Comparison of ENCODE assay signal across 21 cellular contexts in the genomic region with DNA sequence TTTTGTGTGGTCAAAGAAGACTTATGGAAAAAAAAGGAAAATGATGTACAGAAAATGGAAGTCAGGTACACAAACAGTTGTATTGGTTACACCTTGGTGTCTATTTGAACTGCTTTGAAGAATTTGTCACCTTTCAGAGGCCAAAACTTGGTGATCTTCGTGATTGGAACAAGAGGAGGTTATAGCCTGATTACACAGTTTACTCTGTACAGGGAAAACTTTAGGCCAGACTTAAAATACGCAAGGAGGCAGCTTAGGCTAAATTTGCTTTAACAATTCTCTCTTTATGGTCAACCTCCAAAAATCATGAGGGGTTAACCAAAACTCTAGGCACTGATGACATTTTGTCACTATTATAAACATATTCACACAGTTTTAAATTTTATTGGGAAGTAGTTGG.
DNase-seq lines count a peak whose midpoint lies in the region; ATAC-seq, FAIRE-seq and TF ChIP-seq lines count a peak whose summit lies in the region.
"Had no signal": no experiment of that assay in that cellular context is flagged by ENCODE, and none has a peak within 500 bp of the region (broad histone marks: within the 10 kb centered on the region; RNA-seq: fewer than 3 reads in every experiment).

No MANE protein-coding gene starts in this region.

- H3K4me1 Mint-ChIP-seq in nephron (no peaks in the 10 kb centered on the region), MCF 10A (ENCODE audit: insufficient read depth, unreplicated experiment) (peaks cover 19% of the 10 kb centered on the region)
- H3K4me1 Mint-ChIP-seq: CD4-positive, alpha-beta memory T cell; GM23338 had no signal

- TF ChIP-seq EP300 in HepG2 (IDR thresholded peaks at IDR 0.05; ENCODE audit: low read depth in 2 of 2, low read length in 2 of 2), result no peak
- TF ChIP-seq EP300 in HepG2 (CRISPR knock-in tag; IDR thresholded peaks at IDR 0.05; ENCODE audit: borderline replicate concordance), result no peak

- H3K27me3 ChIP-seq in body of pancreas (no peaks in the 10 kb centered on the region), HepG2 (ENCODE audit: control insufficient read depth in 1 of 2, insufficient read depth in 2 of 2, low read length in 2 of 2) (no peaks in the 10 kb centered on the region)
- H3K27me3 ChIP-seq: BE2C; BLaER1 treated with 17β-estradiol and CSF1 and Interleukin-3, amounts not matched to agents 10 nM and 100 nM had no signal

- in situ Hi-C loops in HepG2 (cut with HindIII; ENCODE audit: extremely low pct_ligation_motif_present, low pct_unique_long_range_greater_than_20kb), result no loop called here

- POLR2A ChIA-PET in HepG2 (lab: Yijun Ruan, JAX), result no interaction called here
- POLR2A ChIA-PET in MCF 10A (lab: Yijun Ruan, JAX), result interaction anchor here (0.6 kb wide), 1 partner anchor 295 kb away, joined by 3 read pairs; no protein-coding TSS in a partner anchor

- TF ChIP-seq POLR2A in body of pancreas (IDR thresholded peaks at IDR 0.05), result no peak
- TF ChIP-seq POLR2A in HepG2 (IDR thresholded peaks at IDR 0.05; ENCODE audit: insufficient read depth in 1 of 2, low read depth in 2 of 2, low read length in 2 of 2), result no peak

- H3K9me3 ChIP-seq in body of pancreas (no peaks in the 10 kb centered on the region), HepG2 (ENCODE audit: low read length) (peaks cover 19% of the 10 kb centered on the region; the same call in 1 of the 2 replicates)
- H3K9me3 ChIP-seq: BE2C; BLaER1 treated with 17β-estradiol and CSF1 and Interleukin-3, amounts not matched to agents 10 nM and 100 nM had no signal

- H3K36me3 Mint-ChIP-seq in nephron (ENCODE audit: low read depth), result no peaks in the 10 kb centered on the region
- H3K36me3 Mint-ChIP-seq in MCF 10A (ENCODE audit: insufficient read depth, unreplicated experiment), result no peaks in the 10 kb centered on the region
- H3K36me3 Mint-ChIP-seq: CD4-positive, alpha-beta memory T cell had no signal

- H3K9ac ChIP-seq in HepG2 (ENCODE audit: insufficient read depth, low read depth, low read length), result no peak overlapping the region
- H3K9ac ChIP-seq: BLaER1 treated with 17β-estradiol and CSF1 and Interleukin-3, amounts not matched to agents 10 nM and 100 nM had no signal

- ATAC-seq in body of pancreas, result peak; percentile 47
- no peak for ATAC-seq in HepG2
- ATAC-seq: GM23338, HCT116 had no signal

- H3K4me3 Mint-ChIP-seq in nephron (no peak overlapping the region), MCF 10A (ENCODE audit: unreplicated experiment) (no peak overlapping the region)
- H3K4me3 Mint-ChIP-seq: CD4-positive, alpha-beta memory T cell; GM23338; H9 had no signal

- H3K9me3 Mint-ChIP-seq in nephron, result no peaks in the 10 kb centered on the region
- peaks cover 7% of the 10 kb centered on the region for H3K9me3 Mint-ChIP-seq in MCF 10A (ENCODE audit: unreplicated experiment)
- H3K9me3 Mint-ChIP-seq: GM23338, H9 had no signal

- DNase-seq in body of pancreas, result no peak
- DNase-seq in HepG2 (ENCODE audit: low spot score), result no peak
- no peak for DNase-seq in NCI-H1105 treated with DMSO at 0.1 percent for 48 hours (lab: John Stamatoyannopoulos, UW)
- no peak for DNase-seq in NCI-H187 (lab: John Stamatoyannopoulos, UW)
- no peak for DNase-seq in MCF 10A (ENCODE audit: unreplicated experiment)
- no peak for DNase-seq in stimulated activated CD4-positive, alpha-beta T cell treated with anti-CD3 and anti-CD28 coated beads, Interleukin-4, amount 100 ng/mL, for 1 hour
- DNase-seq: AML-193; BE2C; Calu3; CD4-positive, alpha-beta memory T cell; COR-L47; DMS79 treated with DMSO at 0.1 percent for 48 hours; GF-D8; H9 had no signal

- intact Hi-C loops in body of pancreas (cut with DNase I) (no loop called here), HepG2 (cut with micrococcal nuclease; ENCODE audit: unreplicated experiment) (no loop called here), MCF 10A (cut with micrococcal nuclease) (no loop called here)

- H3K27ac ChIP-seq in body of pancreas (peak overlapping the region in 3 of 4 donors; percentile 45 to 74 (median 54)), HepG2 (ENCODE audit: extremely low read length, insufficient read depth, low read length) (no peak overlapping the region)
- H3K27ac ChIP-seq: BLaER1 treated with 17β-estradiol and CSF1 and Interleukin-3, amounts not matched to agents 10 nM and 100 nM had no signal

- no peaks in the 10 kb centered on the region for H3K36me3 ChIP-seq in body of pancreas (replicated peaks in 1 of 2; ENCODE audit: insufficient read depth in 1 of 2, low read depth in 2 of 2)
- no peaks in the 10 kb centered on the region for H3K36me3 ChIP-seq in HepG2 (replicated peaks in 1 of 2; ENCODE audit: control insufficient read depth in 1 of 2, insufficient read depth in 2 of 2, low read length in 2 of 2)
- H3K36me3 ChIP-seq: BE2C; BLaER1 treated with 17β-estradiol and CSF1 and Interleukin-3, amounts not matched to agents 10 nM and 100 nM had no signal

- H3K4me3 ChIP-seq in body of pancreas, result no peak overlapping the region
- no peak overlapping the region for H3K4me3 ChIP-seq in HepG2 (replicated peaks in 1 of 3; ENCODE audit: insufficient read depth in 1 of 3, low read depth in 2 of 3, low read length in 3 of 3)
- H3K4me3 ChIP-seq: BLaER1 treated with 17β-estradiol and CSF1 and Interleukin-3, amounts not matched to agents 10 nM and 100 nM; GM23338 had no signal

- H4K20me1 ChIP-seq in HepG2 (ENCODE audit: insufficient read depth, low read length), result no peaks in the 10 kb centered on the region
- H4K20me1 ChIP-seq: BLaER1 treated with 17β-estradiol and CSF1 and Interleukin-3, amounts not matched to agents 10 nM and 100 nM had no signal

- BruUV-seq in HepG2 (replicated peaks; lab: Mats Ljungman, UMichigan) (no TSS peak), MCF 10A (replicated peaks; lab: Mats Ljungman, UMichigan) (no TSS peak)

- H3K4me1 ChIP-seq in body of pancreas, result peaks cover 13% of the 10 kb centered on the region
- H3K4me1 ChIP-seq in HepG2 (ENCODE audit: insufficient read depth, low read length), result peaks cover 16% of the 10 kb centered on the region
- H3K4me1 ChIP-seq: BE2C; BLaER1 treated with 17β-estradiol and CSF1 and Interleukin-3, amounts not matched to agents 10 nM and 100 nM had no signal

- peak overlapping the region; percentile 70 to 93 (median 71) for H3K27ac Mint-ChIP-seq in nephron
- no peak overlapping the region for H3K27ac Mint-ChIP-seq in MCF 10A (ENCODE audit: low read depth, unreplicated experiment)
- H3K27ac Mint-ChIP-seq: CD4-positive, alpha-beta memory T cell; GM23338; H9 had no signal

- 0 out of 2 replicates have a peak overlapping the region, but pooled peaks have one; percentile 9 for H3K4me2 ChIP-seq in HepG2 (ENCODE audit: low read depth, low read length)
- H3K4me2 ChIP-seq: BLaER1 treated with 17β-estradiol and CSF1 and Interleukin-3, amounts not matched to agents 10 nM and 100 nM; GM23338 had no signal

- no peak overlapping the region for H2AFZ ChIP-seq in HepG2 (ENCODE audit: low read length)
- H2AFZ ChIP-seq: GM23338 had no signal

- no peak for TF ChIP-seq CTCF in body of pancreas (IDR thresholded peaks at IDR 0.05)
- TF ChIP-seq CTCF in HepG2 (CRISPR knock-in tag; IDR thresholded peaks at IDR 0.05), result no peak
- no peak for TF ChIP-seq CTCF in nephron (IDR thresholded peaks at IDR 0.05; ENCODE audit: unreplicated experiment in 3 of 3)
- TF ChIP-seq CTCF in MCF 10A (IDR thresholded peaks at IDR 0.05; ENCODE audit: unreplicated experiment), result no peak

- no peaks in the 10 kb centered on the region for H3K27me3 Mint-ChIP-seq in nephron (ENCODE audit: low read depth)
- no peaks in the 10 kb centered on the region for H3K27me3 Mint-ChIP-seq in MCF 10A (ENCODE audit: insufficient read depth, unreplicated experiment)
- H3K27me3 Mint-ChIP-seq: CD4-positive, alpha-beta memory T cell had no signal

- TF ChIP-seq RAD21 in HepG2 (CRISPR knock-in tag; IDR thresholded peaks at IDR 0.05), result no peak

- WGBS in body of pancreas, 2 donors, result 25% methylated on average over 2 of the region's 2 CpGs
- 2% methylated on average over 2 of the region's 2 CpGs for WGBS in HepG2 (ENCODE audit: low lambda C conversion rate)

- no peaks in the 10 kb centered on the region for H3K79me2 ChIP-seq in HepG2 (ENCODE audit: insufficient read depth, low read length)

- CTCF ChIA-PET in HepG2 (lab: Yijun Ruan, JAX; ENCODE audit: low intra/inter-chr PET ratio, low total read pairs) (no interaction called here), MCF 10A (lab: Yijun Ruan, JAX) (interaction anchor here (0.6 kb wide), 1 partner anchor 978 kb away, joined by 3 read pairs; no protein-coding TSS in a partner anchor)

- FAIRE-seq in HepG2 (lab: Jason Lieb, UNC), result peak; percentile 56
- FAIRE-seq: A204.1, GM12891, GM18507 had no signal

TF ChIP-seq in HepG2, 621 proteins besides CTCF, POLR2A, EP300 and RAD21 (continues in another document):
- TF ChIP-seq KDM4B (CRISPR knock-in tag; IDR thresholded peaks at IDR 0.05) (no peak), MTF1 (CRISPR knock-in tag; IDR thresholded peaks at IDR 0.05) (no peak), TBL1XR1 (IDR thresholded peaks at IDR 0.05; ENCODE audit: borderline replicate concordance, low read length, partially characterized antibody) (no peak), MAFG (CRISPR knock-in tag; IDR thresholded peaks at IDR 0.05) (no peak), JUNB (CRISPR knock-in tag; IDR thresholded peaks at IDR 0.05; ENCODE audit: borderline replicate concordance) (no peak), EEA1 (CRISPR knock-in tag; IDR thresholded peaks at IDR 0.05; ENCODE audit: borderline replicate concordance) (no peak), ZBTB8A (CRISPR knock-in tag; IDR thresholded peaks at IDR 0.05; ENCODE audit: borderline replicate concordance, low read depth) (no peak), TSC22D2 (CRISPR knock-in tag; IDR thresholded peaks at IDR 0.05; ENCODE audit: borderline replicate concordance) (no peak)
- TF ChIP-seq, protein P1, sequence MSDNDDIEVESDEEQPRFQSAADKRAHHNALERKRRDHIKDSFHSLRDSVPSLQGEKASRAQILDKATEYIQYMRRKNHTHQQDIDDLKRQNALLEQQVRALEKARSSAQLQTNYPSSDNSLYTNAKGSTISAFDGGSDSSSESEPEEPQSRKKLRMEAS (IDR thresholded peaks at IDR 0.05), result no peak
- TF ChIP-seq, protein P2, sequence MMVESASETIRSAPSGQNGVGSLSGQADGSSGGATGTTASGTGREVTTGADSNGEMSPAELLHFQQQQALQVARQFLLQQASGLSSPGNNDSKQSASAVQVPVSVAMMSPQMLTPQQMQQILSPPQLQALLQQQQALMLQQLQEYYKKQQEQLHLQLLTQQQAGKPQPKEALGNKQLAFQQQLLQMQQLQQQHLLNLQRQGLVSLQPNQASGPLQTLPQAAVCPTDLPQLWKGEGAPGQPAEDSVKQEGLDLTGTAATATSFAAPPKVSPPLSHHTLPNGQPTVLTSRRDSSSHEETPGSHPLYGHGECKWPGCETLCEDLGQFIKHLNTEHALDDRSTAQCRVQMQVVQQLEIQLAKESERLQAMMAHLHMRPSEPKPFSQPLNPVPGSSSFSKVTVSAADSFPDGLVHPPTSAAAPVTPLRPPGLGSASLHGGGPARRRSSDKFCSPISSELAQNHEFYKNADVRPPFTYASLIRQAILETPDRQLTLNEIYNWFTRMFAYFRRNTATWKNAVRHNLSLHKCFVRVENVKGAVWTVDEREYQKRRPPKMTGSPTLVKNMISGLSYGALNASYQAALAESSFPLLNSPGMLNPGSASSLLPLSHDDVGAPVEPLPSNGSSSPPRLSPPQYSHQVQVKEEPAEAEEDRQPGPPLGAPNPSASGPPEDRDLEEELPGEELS (CRISPR knock-in tag; IDR thresholded peaks at IDR 0.05), result no peak
